In the genomic region with DNA sequence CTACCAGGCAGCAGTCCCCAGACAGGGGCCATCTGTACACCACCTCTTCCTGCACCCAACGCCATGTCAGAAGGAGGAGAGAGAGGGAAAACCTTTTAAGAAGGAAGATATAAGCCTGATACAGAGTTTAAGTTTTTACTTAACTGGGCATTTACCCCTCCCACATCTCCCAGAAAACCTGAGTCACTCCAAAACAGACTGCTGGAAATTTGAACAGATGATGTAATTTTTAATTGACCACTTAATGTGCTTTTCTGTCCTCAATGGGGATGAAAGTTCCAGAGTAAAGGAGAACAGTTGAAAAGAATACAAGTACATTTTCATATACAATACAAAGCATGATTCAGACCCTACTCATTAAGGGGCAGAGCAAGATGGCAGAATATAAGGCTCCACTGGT, we compare ENCODE assay signal across 21 cellular contexts.
A peak's percentile ranks its signal among the peaks of the same experiment; 100 is the strongest.
DNase-seq lines count a peak whose midpoint lies in the region; ATAC-seq and TF ChIP-seq lines count a peak whose summit lies in the region.
"Had no signal": no experiment of that assay in that cellular context is flagged by ENCODE, and none has a peak within 500 bp of the region (broad histone marks: within the 10 kb centered on the region; RNA-seq: fewer than 3 reads in every experiment).

No MANE protein-coding gene starts in this region.

- peak overlapping the region; percentile 60 for H2AK5ac ChIP-seq in mesenchymal stem cell (ENCODE audit: low read length, severe bottlenecking)

- no peak overlapping the region for H3K4me3 Mint-ChIP-seq in chondrocyte (ENCODE audit: unreplicated experiment)
- H3K4me3 Mint-ChIP-seq: naive B cell had no signal

- no peak for TF ChIP-seq CTCF in chondrocyte (IDR thresholded peaks at IDR 0.05)

- no peak overlapping the region for H2BK15ac ChIP-seq in mesenchymal stem cell (ENCODE audit: low read depth, poor library complexity, severe bottlenecking)

- peaks cover 89% of the 10 kb centered on the region for H3K4me1 Mint-ChIP-seq in chondrocyte (ENCODE audit: low read depth)

- H3K9ac ChIP-seq in mesenchymal stem cell (ENCODE audit: low read length): peak overlapping the region; percentile 13

- no peak overlapping the region for H3K4me2 ChIP-seq in mesenchymal stem cell (ENCODE audit: low read length, poor library complexity, severe bottlenecking)

- peaks cover 4% of the 10 kb centered on the region for H3K79me2 ChIP-seq in ACC112 (ENCODE audit: control insufficient read depth, insufficient read depth, low read length, unreplicated experiment)

- H3K23ac ChIP-seq in mesenchymal stem cell (ENCODE audit: low read length in 2 of 2): peak overlapping the region in 1 of 2 experiments; percentile 93

- ATAC-seq in HG03442 (IDR thresholded peaks at IDR 0.05; ENCODE audit: unreplicated experiment) (no peak), HG02981 (IDR thresholded peaks at IDR 0.05; ENCODE audit: unreplicated experiment) (no peak)
- ATAC-seq: gastrocnemius medialis had no signal

- DNase-seq in HCEC 1CT (peak; percentile 44), chondrocyte (ENCODE audit: low spot score) (no peak), mesenchymal stem cell (peak; percentile 34), cerebellum (ENCODE audit: low spot score) (no peak), superior temporal gyrus (ENCODE audit: extremely low spot score) (no peak)
- DNase-seq: ACHN; activated CD4-positive, CD25-positive, alpha-beta regulatory T cell treated with anti-CD3 and anti-CD28 coated beads, Interleukin-2, amount 50 U/mL, for 72 hours; activated effector memory CD4-positive, alpha-beta T cell treated with anti-CD3 and anti-CD28 coated beads, Interleukin-2, amount 50 U/mL, for 16 hours; effector CD8-positive, alpha-beta T cell; gastrocnemius medialis; GOT3; left ventricle myocardium inferior; MG63; naive B cell; NCI-H1694 treated with DMSO at 0.1 percent for 48 hours; NCI-H510A; SIG-M5; stimulated activated naive CD4-positive, alpha-beta T cell had no signal

- no peak overlapping the region for H2BK120ac ChIP-seq in mesenchymal stem cell (ENCODE audit: low read depth, low read length)

- peaks cover 8% of the 10 kb centered on the region for H3K79me1 ChIP-seq in mesenchymal stem cell (replicated peaks; ENCODE audit: low read length, poor library complexity, severe bottlenecking)

- no peak overlapping the region for H4K8ac ChIP-seq in mesenchymal stem cell (ENCODE audit: low read length)

- H4K91ac ChIP-seq in mesenchymal stem cell (ENCODE audit: low read length): peak overlapping the region; percentile 9

- no peaks in the 10 kb centered on the region for H3K27me3 Mint-ChIP-seq in chondrocyte (ENCODE audit: low read depth)
- H3K27me3 Mint-ChIP-seq: naive B cell had no signal

- H3K27ac Mint-ChIP-seq in chondrocyte (ENCODE audit: unreplicated experiment): peak overlapping the region; percentile 91

- H3K4me3 ChIP-seq in ACC112 (ENCODE audit: low read depth, low read length): no peak overlapping the region
- no peak overlapping the region for H3K4me3 ChIP-seq in mesenchymal stem cell (ENCODE audit: insufficient read depth in 1 of 2, low read depth in 1 of 2, low read length in 2 of 2)
- H3K4me3 ChIP-seq: gastrocnemius medialis, left ventricle myocardium inferior, MG63 had no signal

- peaks cover 5% of the 10 kb centered on the region for H3K9me3 ChIP-seq in mesenchymal stem cell (ENCODE audit: control insufficient read depth, low read length)
- H3K9me3 ChIP-seq: gastrocnemius medialis had no signal

- H3K4ac ChIP-seq in mesenchymal stem cell (ENCODE audit: low read depth in 1 of 2, low read length in 2 of 2): no peak overlapping the region

- peak overlapping the region; percentile 47 for H3K27ac ChIP-seq in ACC112 (ENCODE audit: low read depth, low read length)
- peak overlapping the region; percentile 89 for H3K27ac ChIP-seq in mesenchymal stem cell (ENCODE audit: low read length, poor library complexity, severe bottlenecking)
- H3K27ac ChIP-seq: gastrocnemius medialis, left ventricle myocardium inferior had no signal

- peaks cover 8% of the 10 kb centered on the region for H3K36me3 Mint-ChIP-seq in chondrocyte (ENCODE audit: low read depth)

- H3K9me3 Mint-ChIP-seq in chondrocyte (ENCODE audit: low read depth): peaks cover 8% of the 10 kb centered on the region

- no CpG with 5 or more reads among the region's 1 CpG for WGBS in mesenchymal stem cell

- peak overlapping the region in 1 of 2 experiments; percentile 57 for H2BK12ac ChIP-seq in mesenchymal stem cell (ENCODE audit: low read length in 2 of 2)

- H3K18ac ChIP-seq in mesenchymal stem cell (ENCODE audit: low read depth in 1 of 2, low read length in 2 of 2): peak overlapping the region in 1 of 2 experiments; percentile 48

- H2BK5ac ChIP-seq in mesenchymal stem cell (ENCODE audit: low read depth, low read length, poor library complexity, severe bottlenecking): no peak overlapping the region

- H3K4me1 ChIP-seq in ACC112 (ENCODE audit: control insufficient read depth, insufficient read depth, low read length, unreplicated experiment) (peaks cover 58% of the 10 kb centered on the region), mesenchymal stem cell (ENCODE audit: control insufficient read depth, insufficient read depth, low read depth, low read length) (peaks cover 12% of the 10 kb centered on the region)
- H3K4me1 ChIP-seq: gastrocnemius medialis had no signal

- H3K27me3 ChIP-seq in ACC112 (ENCODE audit: insufficient read depth, low read length): no peaks in the 10 kb centered on the region
- no peaks in the 10 kb centered on the region for H3K27me3 ChIP-seq in mesenchymal stem cell (ENCODE audit: control insufficient read depth in 1 of 2, insufficient read depth in 1 of 2, low read length in 2 of 2)
- H3K27me3 ChIP-seq: gastrocnemius medialis, MG63 had no signal

- H2AFZ ChIP-seq in ACC112 (ENCODE audit: low read length, unreplicated experiment) (no peak overlapping the region), mesenchymal stem cell (ENCODE audit: low read depth, low read length) (no peak overlapping the region)

- H3K36me3 ChIP-seq in ACC112 (ENCODE audit: insufficient read depth, low read length) (no peaks in the 10 kb centered on the region), mesenchymal stem cell (ENCODE audit: control insufficient read depth in 1 of 2, insufficient read depth in 2 of 2, low read depth in 1 of 2, low read length in 2 of 2) (no peaks in the 10 kb centered on the region)
- H3K36me3 ChIP-seq: gastrocnemius medialis, left ventricle myocardium inferior, MG63 had no signal

- H3K14ac ChIP-seq in mesenchymal stem cell (ENCODE audit: low read length in 2 of 2): peak overlapping the region in 1 of 2 experiments; percentile 62

Comparison
In these comparisons a context has a peak if more than half of its experiments do, and no peak if none do; other contexts are left out.
1. DNase-seq: peak in HCEC 1CT (single experiment) and mesenchymal stem cell (single experiment); none in chondrocyte (single experiment), cerebellum (single experiment) and superior temporal gyrus (single experiment).